9 cellular contexts compared by ENCODE assay signal in the genomic region with DNA sequence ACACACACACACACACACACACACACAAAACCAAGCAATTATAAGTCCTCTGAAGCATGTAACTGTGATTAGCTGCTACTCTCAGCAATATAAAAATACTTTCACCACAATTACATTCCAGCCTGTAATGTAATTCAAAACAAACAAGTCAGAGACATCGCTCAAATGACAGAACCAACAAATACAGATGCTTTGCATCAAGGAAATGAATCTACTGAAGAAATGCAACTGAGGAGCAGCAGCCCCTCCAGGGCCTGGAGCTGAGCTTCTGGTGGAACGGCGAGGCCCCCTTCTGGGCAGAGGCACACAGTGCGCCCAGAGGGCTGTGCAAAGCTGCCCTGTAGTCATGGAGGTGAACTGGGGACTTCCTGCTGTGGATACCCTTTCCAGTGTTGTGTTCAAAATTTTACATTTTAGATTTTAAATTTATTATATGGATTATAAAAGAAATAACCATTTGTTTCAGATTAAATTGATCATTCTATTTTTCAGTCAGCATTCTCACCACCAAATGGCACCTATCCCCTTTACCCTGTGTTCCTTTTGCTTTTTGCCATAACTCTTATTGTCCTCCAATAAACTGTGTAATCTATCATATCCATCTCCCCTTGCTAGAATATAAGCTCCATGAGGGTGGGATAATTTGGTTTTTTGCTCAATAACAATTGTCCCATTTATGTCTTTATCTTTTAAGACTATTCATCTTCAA. TPM values are rescaled to one million over a fixed set of nuclear protein-coding genes. Genes with fewer than 3 reads are reported as not detected.
DNase-seq lines count a peak whose midpoint lies in the region; ATAC-seq and TF ChIP-seq lines count a peak whose summit lies in the region.
"Had no signal": no experiment of that assay in that cellular context is flagged by ENCODE, and none has a peak within 500 bp of the region (broad histone marks: within the 10 kb centered on the region; RNA-seq: fewer than 3 reads in every experiment).

No MANE protein-coding gene starts in this region.

- peaks cover 0 to 13% (median 3%) of the 10 kb centered on the region in 4 donors for H3K4me1 Mint-ChIP-seq in CD4-positive, CD25-positive, alpha-beta regulatory T cell
- H3K4me1 Mint-ChIP-seq in activated CD4-positive, alpha-beta T cell treated with anti-CD3 and anti-CD28 coated beads, Interleukin-2, amount 10 ng/mL, durations not matched to agents 24 days and 14 days = peaks cover 9% of the 10 kb centered on the region

- no peak overlapping the region for H3K27ac ChIP-seq in CD4-positive, CD25-positive, alpha-beta regulatory T cell (ENCODE audit: insufficient read depth, low read length, poor library complexity, severe bottlenecking)
- no peak overlapping the region for H3K27ac ChIP-seq in lower lobe of right lung

- H3K36me3 Mint-ChIP-seq in CD4-positive, CD25-positive, alpha-beta regulatory T cell = peaks cover 14% of the 10 kb centered on the region
- H3K36me3 Mint-ChIP-seq in activated CD4-positive, alpha-beta T cell treated with anti-CD3 and anti-CD28 coated beads, Interleukin-2, amount 10 ng/mL, durations not matched to agents 24 days and 14 days (ENCODE audit: low read depth) = peaks cover 22% of the 10 kb centered on the region

- no peaks in the 10 kb centered on the region for H3K27me3 ChIP-seq in CD4-positive, CD25-positive, alpha-beta regulatory T cell (ENCODE audit: control insufficient read depth, insufficient read depth, low read length)
- H3K27me3 ChIP-seq in lower lobe of right lung (ENCODE audit: low read depth) = no peaks in the 10 kb centered on the region

- H3K27me3 Mint-ChIP-seq in CD4-positive, CD25-positive, alpha-beta regulatory T cell = no peaks in the 10 kb centered on the region
- H3K27me3 Mint-ChIP-seq in activated CD4-positive, alpha-beta T cell treated with anti-CD3 and anti-CD28 coated beads, Interleukin-2, amount 10 ng/mL, durations not matched to agents 24 days and 14 days = no peaks in the 10 kb centered on the region

- intact Hi-C loops in activated CD4-positive, alpha-beta T cell treated with anti-CD3 and anti-CD28 coated beads, Interleukin-2, amount 10 ng/mL, durations not matched to agents 24 days and 14 days (cut with micrococcal nuclease) = loop anchor here (1.0 to 5.0 kb wide), 5 partner anchors 194 to 953 kb away; a partner anchor contains a TSS
- intact Hi-C loops in lower lobe of right lung (cut with DNase I) = no loop called here

- TF ChIP-seq CTCF in lower lobe of right lung (IDR thresholded peaks at IDR 0.05) = peak; percentile 95

- no peak overlapping the region for H3K4me3 ChIP-seq in CD4-positive, CD25-positive, alpha-beta regulatory T cell (ENCODE audit: low read depth, low read length)
- no peak overlapping the region for H3K4me3 ChIP-seq in lower lobe of right lung

- H3K4me3 Mint-ChIP-seq in CD4-positive, CD25-positive, alpha-beta regulatory T cell = no peak overlapping the region
- H3K4me3 Mint-ChIP-seq in activated CD4-positive, alpha-beta T cell treated with anti-CD3 and anti-CD28 coated beads, Interleukin-2, amount 10 ng/mL, durations not matched to agents 24 days and 14 days = no peak overlapping the region
- H3K4me3 Mint-ChIP-seq: T-helper 1 cell treated with Interleukin-12 subunit alpha and Interleukin-12 subunit beta and Interleukin-4 antibody, amounts not matched to agents 30 μg/mL and 1 μg/mL, for 36 hours had no signal

- no peaks in the 10 kb centered on the region for H3K9me3 Mint-ChIP-seq in CD4-positive, CD25-positive, alpha-beta regulatory T cell
- H3K9me3 Mint-ChIP-seq in activated CD4-positive, alpha-beta T cell treated with anti-CD3 and anti-CD28 coated beads, Interleukin-2, amount 10 ng/mL, durations not matched to agents 24 days and 14 days = no peaks in the 10 kb centered on the region
- H3K9me3 Mint-ChIP-seq: T-helper 1 cell treated with Interleukin-12 subunit alpha and Interleukin-12 subunit beta and Interleukin-4 antibody, amounts not matched to agents 30 μg/mL and 1 μg/mL, for 36 hours had no signal

- no peaks in the 10 kb centered on the region for H3K9me3 ChIP-seq in CD4-positive, CD25-positive, alpha-beta regulatory T cell (ENCODE audit: control insufficient read depth in 2 of 2, low read length in 2 of 2)
- H3K9me3 ChIP-seq in lower lobe of right lung = no peaks in the 10 kb centered on the region

- H3K36me3 ChIP-seq in CD4-positive, CD25-positive, alpha-beta regulatory T cell (ENCODE audit: control insufficient read depth, insufficient read depth, low read length) = peaks cover 9% of the 10 kb centered on the region
- no peaks in the 10 kb centered on the region for H3K36me3 ChIP-seq in lower lobe of right lung

- no peak overlapping the region for H3K27ac Mint-ChIP-seq in CD4-positive, CD25-positive, alpha-beta regulatory T cell
- no peak overlapping the region for H3K27ac Mint-ChIP-seq in activated CD4-positive, alpha-beta T cell treated with anti-CD3 and anti-CD28 coated beads, Interleukin-2, amount 10 ng/mL, durations not matched to agents 24 days and 14 days
- H3K27ac Mint-ChIP-seq: T-helper 1 cell treated with Interleukin-12 subunit alpha and Interleukin-12 subunit beta and Interleukin-4 antibody, amounts not matched to agents 30 μg/mL and 1 μg/mL, for 36 hours had no signal

- DNase-seq in CD4-positive, CD25-positive, alpha-beta regulatory T cell = peak; percentile 51 to 77 (median 71)
- DNase-seq in NCI-H446 treated with DMSO at 0.1 percent for 48 hours (lab: John Stamatoyannopoulos, UW) (peak; percentile 56), dedifferentiated amniotic fluid mesenchymal stem cell (ENCODE audit: extremely low spot score) (peak; percentile 97), lower lobe of right lung (peak; percentile 77)
- DNase-seq in activated CD4-positive, alpha-beta T cell treated with anti-CD3 and anti-CD28 coated beads, Interleukin-2, amount 10 ng/mL, durations not matched to agents 24 days and 14 days = peak; percentile 92
- peak; percentile 33 for DNase-seq in stimulated activated CD8-positive, alpha-beta memory T cell treated with anti-CD3 and anti-CD28 coated beads, Interleukin-12 subunit alpha, Interleukin-12 subunit beta, amount 100 ng/mL, for 24 hours (ENCODE audit: extremely low read depth)

- ATAC-seq in CD4-positive, CD25-positive, alpha-beta regulatory T cell (ENCODE audit: low read depth in 2 of 2) = peak; percentile 98 to 99
- ATAC-seq in GM19043 (IDR thresholded peaks at IDR 0.05; ENCODE audit: low read depth, unreplicated experiment) = peak; percentile 100
- ATAC-seq in HG03175 (IDR thresholded peaks at IDR 0.05; ENCODE audit: unreplicated experiment) = peak; percentile 100
- peak; percentile 95 to 97 for ATAC-seq in lower lobe of right lung

- no peaks in the 10 kb centered on the region for H3K4me1 ChIP-seq in CD4-positive, CD25-positive, alpha-beta regulatory T cell (ENCODE audit: control insufficient read depth, insufficient read depth, low read length, poor library complexity, severe bottlenecking)
- H3K4me1 ChIP-seq in lower lobe of right lung = no peaks in the 10 kb centered on the region

RNA-seq across cellular contexts. Expression of a gene that starts 23.2 kb away (rescaled TPM):
- 31.1 TPM for total RNA-seq in CD4-positive, CD25-positive, alpha-beta regulatory T cell
- polyA plus RNA-seq in CD4-positive, CD25-positive, alpha-beta regulatory T cell = 1 to 10 TPM; 1.1 to 1.7 (median 1.6) TPM
- total RNA-seq in activated CD4-positive, alpha-beta T cell treated with anti-CD3 and anti-CD28 coated beads, Interleukin-2, amount 10 ng/mL, durations not matched to agents 24 days and 14 days = 46.0 and 47.7 TPM in 2 replicates
- 6.2 TPM for total RNA-seq in lower lobe of right lung

RNA-seq across cellular contexts. Expression of a gene that starts 23.3 kb away (rescaled TPM):
- total RNA-seq in CD4-positive, CD25-positive, alpha-beta regulatory T cell = 12.8 TPM
- 10 to 100 TPM; 24.0 to 29.6 (median 26.3) TPM for polyA plus RNA-seq in CD4-positive, CD25-positive, alpha-beta regulatory T cell
- 26.0 and 28.5 TPM in 2 replicates for total RNA-seq in activated CD4-positive, alpha-beta T cell treated with anti-CD3 and anti-CD28 coated beads, Interleukin-2, amount 10 ng/mL, durations not matched to agents 24 days and 14 days
- total RNA-seq in lower lobe of right lung = 14.7 TPM

Comparison
In these comparisons a context has a peak if more than half of its experiments do, and no peak if none do; other contexts are left out.
1. DNase-seq: peak in every context shown above with its lines; median percentile 97 in dedifferentiated amniotic fluid mesenchymal stem cell; 92 in activated CD4-positive, alpha-beta T cell treated with anti-CD3 and anti-CD28 coated beads, Interleukin-2, amount 10 ng/mL, durations not matched to agents 24 days and 14 days; 77 in lower lobe of right lung; 71 in CD4-positive, CD25-positive, alpha-beta regulatory T cell; 56 in NCI-H446 treated with DMSO at 0.1 percent for 48 hours; 33 in stimulated activated CD8-positive, alpha-beta memory T cell treated with anti-CD3 and anti-CD28 coated beads, Interleukin-12 subunit alpha, Interleukin-12 subunit beta, amount 100 ng/mL, for 24 hours.